In the genomic region with DNA sequence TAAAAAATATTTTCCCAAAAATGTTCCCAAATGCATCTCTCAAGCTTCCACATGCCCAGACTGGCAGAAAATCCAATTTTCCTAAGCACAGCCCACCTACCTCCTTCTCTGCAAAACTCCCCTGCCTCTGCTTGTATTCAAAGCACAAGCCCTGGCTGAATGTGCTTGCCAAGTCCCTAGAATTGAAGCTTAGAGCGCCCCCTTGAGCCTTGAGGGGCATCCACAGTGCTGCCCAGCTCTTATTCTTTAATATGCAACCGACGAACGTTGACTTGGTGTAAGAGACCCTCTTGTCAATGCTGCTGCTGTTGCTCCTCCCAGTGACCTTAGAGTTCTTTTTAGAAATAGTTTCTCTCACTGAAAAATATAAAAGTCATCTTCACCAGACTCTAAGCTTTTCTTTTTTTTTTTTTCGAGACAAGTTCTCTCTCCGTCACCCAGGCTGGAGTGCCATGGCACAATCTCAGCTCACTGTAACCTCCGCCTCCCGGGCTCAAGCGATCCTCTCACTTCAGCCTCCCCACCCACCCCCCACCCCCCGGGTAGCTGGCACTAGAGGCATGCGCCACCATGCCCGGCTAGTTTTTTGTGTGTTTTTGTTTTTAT, we compare ENCODE assay signal across 8 cellular contexts.
DNase-seq lines count a peak whose midpoint lies in the region; ATAC-seq and TF ChIP-seq lines count a peak whose summit lies in the region.

No MANE protein-coding gene starts in this region.

- no peaks in the 10 kb centered on the region for H3K36me3 Mint-ChIP-seq in neural crest cell (ENCODE audit: low read depth)

- H3K4me3 Mint-ChIP-seq in neural crest cell: no peak overlapping the region

- no peak overlapping the region for H3K27ac ChIP-seq in Peyer's patch

- peaks cover 4% of the 10 kb centered on the region for H3K4me1 Mint-ChIP-seq in neural crest cell

- H3K9me3 Mint-ChIP-seq in neural crest cell: no peaks in the 10 kb centered on the region

- H3K36me3 ChIP-seq in Peyer's patch: no peaks in the 10 kb centered on the region

- ATAC-seq in stimulated activated naive CD8-positive, alpha-beta T cell treated with anti-CD3 and anti-CD28 coated beads, Interleukin-15, Interleukin-2, amounts not matched to agents 100 U/mL and 50 U/mL, for 24 hours: peak; percentile 77
- no peak for ATAC-seq in HG02588 (IDR thresholded peaks at IDR 0.05; ENCODE audit: unreplicated experiment)

- peak; percentile 1 for DNase-seq in GF-D8 (lab: John Stamatoyannopoulos, UW)
- peak; percentile 67 for DNase-seq in Jurkat, Clone E6-1 (ENCODE audit: low read depth, low spot score)
- DNase-seq in Peyer's patch: peak; percentile 54 to 80 (median 57)
- peak; percentile 75 to 78 for DNase-seq in activated T-cell treated with anti-CD3 and anti-CD28 coated beads, Interleukin-2, amount 50 U/mL, for 48 hours
- peak; percentile 84 for DNase-seq in fibroblast of peridontal ligament (ENCODE audit: extremely low read depth)
- DNase-seq in neural crest cell (ENCODE audit: low read depth, low spot score): peak; percentile 79
- peak; percentile 79 for DNase-seq in stimulated activated naive CD8-positive, alpha-beta T cell treated with anti-CD3 and anti-CD28 coated beads, Interleukin-15, Interleukin-2, amounts not matched to agents 100 U/mL and 50 U/mL, for 24 hours

- no peak overlapping the region for H3K4me3 ChIP-seq in Jurkat, Clone E6-1 (ENCODE audit: low read length)
- no peak overlapping the region for H3K4me3 ChIP-seq in Peyer's patch

- TF ChIP-seq POLR2A in Peyer's patch (IDR thresholded peaks at IDR 0.05): no peak

- no peaks in the 10 kb centered on the region for H3K27me3 Mint-ChIP-seq in neural crest cell (ENCODE audit: low read depth)

- H3K9me3 ChIP-seq in Peyer's patch: no peaks in the 10 kb centered on the region

- no peaks in the 10 kb centered on the region for H3K4me1 ChIP-seq in Peyer's patch

- no peak overlapping the region for H3K27ac Mint-ChIP-seq in neural crest cell (ENCODE audit: unreplicated experiment)

- TF ChIP-seq CTCF in Peyer's patch (IDR thresholded peaks at IDR 0.05): peak; percentile 38 to 66 (median 61)
- peak; percentile 79 for TF ChIP-seq CTCF in neural crest cell (conservative IDR thresholded peaks at IDR 0.05)

- no peaks in the 10 kb centered on the region for H3K27me3 ChIP-seq in Peyer's patch

Comparison
In these comparisons a context has a peak if more than half of its experiments do, and no peak if none do; other contexts are left out.
1. DNase-seq: peak in every context shown above with its lines; median percentile 84 in fibroblast of peridontal ligament; 79 in neural crest cell; 79 in stimulated activated naive CD8-positive, alpha-beta T cell treated with anti-CD3 and anti-CD28 coated beads, Interleukin-15, Interleukin-2, amounts not matched to agents 100 U/mL and 50 U/mL, for 24 hours; 76 in activated T-cell treated with anti-CD3 and anti-CD28 coated beads, Interleukin-2, amount 50 U/mL, for 48 hours; 67 in Jurkat, Clone E6-1; 57 in Peyer's patch; 1 in GF-D8.